Comparison of ENCODE assay signal across 25 cellular contexts in the genomic region with DNA sequence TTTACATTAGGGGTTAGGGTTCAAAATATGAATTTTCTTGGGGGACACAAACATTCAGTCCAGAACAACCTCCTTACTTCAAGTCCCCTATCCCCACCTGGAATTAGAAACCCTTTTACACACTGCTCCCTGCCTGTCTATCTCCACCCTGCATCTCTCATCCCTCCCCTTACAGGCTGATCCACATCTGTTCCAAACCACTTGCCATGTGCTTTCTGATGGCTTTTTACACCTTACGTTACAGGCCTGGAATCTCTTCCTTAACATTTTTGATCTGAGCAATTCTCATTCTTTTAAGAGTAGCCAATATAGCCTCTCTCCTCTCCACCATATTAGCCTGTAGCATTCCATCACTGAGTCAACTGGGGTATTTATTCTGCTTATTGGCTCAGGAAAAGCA.
"Had no signal": no experiment of that assay in that cellular context is flagged by ENCODE, and none has a peak within 500 bp of the region (broad histone marks: within the 10 kb centered on the region; RNA-seq: fewer than 3 reads in every experiment).

No MANE protein-coding gene starts in this region.

- H3K4me3 ChIP-seq: cardiac muscle cell, Peyer's patch, SJCRH30 had no signal

- H3K27ac ChIP-seq: brain microvascular endothelial cell, cardiac muscle cell, Peyer's patch, RWPE1, SJCRH30, VCaP had no signal

- H3K27me3 ChIP-seq: brain microvascular endothelial cell, cardiac muscle cell, Peyer's patch, SJCRH30 had no signal

- H3K4me1 Mint-ChIP-seq: activated CD4-positive, alpha-beta memory T cell treated with anti-CD3 and anti-CD28 coated beads, Interleukin-2, amount 10 ng/mL, durations not matched to agents 7 days and 5 days; activated CD4-positive, alpha-beta T cell treated with anti-CD3 and anti-CD28 coated beads, Interleukin-2, amount 10 ng/mL, durations not matched to agents 7 days and 5 days; activated T-helper 17 cell treated with anti-CD3 and anti-CD28 coated beads, Interleukin-2, amount 50 U/mL, for 72 hours had no signal

- H3K9me3 ChIP-seq: Peyer's patch, SJCRH30, SK-N-SH had no signal

- H3K36me3 ChIP-seq: brain microvascular endothelial cell, cardiac muscle cell, Peyer's patch, SJCRH30 had no signal

- H3K9me3 Mint-ChIP-seq: activated CD4-positive, alpha-beta memory T cell treated with anti-CD3 and anti-CD28 coated beads, Interleukin-2, amount 10 ng/mL, durations not matched to agents 7 days and 5 days; activated CD4-positive, alpha-beta T cell treated with anti-CD3 and anti-CD28 coated beads, Interleukin-2, amount 10 ng/mL, durations not matched to agents 7 days and 5 days; activated naive CD4-positive, alpha-beta T cell treated with anti-CD3 and anti-CD28 coated beads for 36 hours; activated T-helper 17 cell treated with anti-CD3 and anti-CD28 coated beads, Interleukin-2, amount 50 U/mL, for 72 hours had no signal

- H3K27me3 Mint-ChIP-seq: activated CD4-positive, alpha-beta memory T cell treated with anti-CD3 and anti-CD28 coated beads, Interleukin-2, amount 10 ng/mL, durations not matched to agents 7 days and 5 days; activated CD4-positive, alpha-beta T cell treated with anti-CD3 and anti-CD28 coated beads, Interleukin-2, amount 10 ng/mL, durations not matched to agents 7 days and 5 days; activated naive CD8-positive, alpha-beta T cell; activated T-helper 17 cell treated with anti-CD3 and anti-CD28 coated beads, Interleukin-2, amount 50 U/mL, for 72 hours had no signal

- DNase-seq: activated CD4-positive, alpha-beta memory T cell treated with anti-CD3 and anti-CD28 coated beads, Interleukin-2, amount 10 ng/mL, durations not matched to agents 7 days and 5 days; activated CD4-positive, alpha-beta T cell treated with anti-CD3 and anti-CD28 coated beads, Interleukin-2, amount 10 ng/mL, durations not matched to agents 7 days and 5 days; activated CD4-positive, CD25-positive, alpha-beta regulatory T cell; activated gamma-delta T cell; activated naive CD4-positive, alpha-beta T cell treated with anti-CD3 and anti-CD28 coated beads for 36 hours; activated T-cell treated with anti-CD3 and anti-CD28 coated beads for 4 hours; activated T-cell treated with anti-CD3 and anti-CD28 coated beads, Interleukin-2, amount 50 U/mL, for 48 hours; Karpas-422; NCI-H1048; NCI-H146; NCI-H1930; NCI-H510A treated with DMSO at 0.1 percent for 48 hours; NCI-H69; NK-92 treated with Interleukin-12 subunit alpha and Interleukin-12 subunit beta, amount 100 ng/mL, for 24 hours; Peyer's patch; Right ventricle myocardium superior; SK-N-SH; T-helper 1 cell had no signal

- H3K36me3 Mint-ChIP-seq: activated naive CD8-positive, alpha-beta T cell had no signal

- H3K4me1 ChIP-seq: Peyer's patch had no signal

- H3K4me3 Mint-ChIP-seq: activated CD4-positive, alpha-beta memory T cell treated with anti-CD3 and anti-CD28 coated beads, Interleukin-2, amount 10 ng/mL, durations not matched to agents 7 days and 5 days; activated CD4-positive, alpha-beta T cell treated with anti-CD3 and anti-CD28 coated beads, Interleukin-2, amount 10 ng/mL, durations not matched to agents 7 days and 5 days; activated naive CD4-positive, alpha-beta T cell treated with anti-CD3 and anti-CD28 coated beads for 36 hours; activated naive CD8-positive, alpha-beta T cell; activated T-helper 17 cell treated with anti-CD3 and anti-CD28 coated beads, Interleukin-2, amount 50 U/mL, for 72 hours had no signal

- H3K27ac Mint-ChIP-seq: activated CD4-positive, alpha-beta memory T cell treated with anti-CD3 and anti-CD28 coated beads, Interleukin-2, amount 10 ng/mL, durations not matched to agents 7 days and 5 days; activated CD4-positive, alpha-beta T cell treated with anti-CD3 and anti-CD28 coated beads, Interleukin-2, amount 10 ng/mL, durations not matched to agents 7 days and 5 days; activated naive CD4-positive, alpha-beta T cell treated with anti-CD3 and anti-CD28 coated beads for 36 hours; activated naive CD8-positive, alpha-beta T cell; activated T-helper 17 cell treated with anti-CD3 and anti-CD28 coated beads, Interleukin-2, amount 50 U/mL, for 72 hours had no signal

- ATAC-seq: activated T-helper 17 cell treated with anti-CD3 and anti-CD28 coated beads, Interleukin-2, amount 50 U/mL, for 72 hours had no signal
